Comparison of ENCODE assay signal across 1 cellular context in genomic region chr11:65662247-65662801, GRCh38.
TF ChIP-seq lines count a peak whose summit lies in the region.

No MANE protein-coding gene starts in this region.

TF ChIP-seq in A549, 52 proteins besides CTCF, POLR2A, EP300 and RAD21 (continued from another document):
- TF ChIP-seq USF2 (IDR thresholded peaks at IDR 0.05) (no peak), NFE2L2 (conservative IDR thresholded peaks at IDR 0.05; ENCODE audit: low read length) (no peak), ZC3H11A (IDR thresholded peaks at IDR 0.05) (no peak), FOSL2 (IDR thresholded peaks at IDR 0.05) (no peak), FOSL2 (CRISPR knock-in tag; IDR thresholded peaks at IDR 0.05) (no peak), RARB (CRISPR knock-in tag; IDR thresholded peaks at IDR 0.05) (no peak), REST (IDR thresholded peaks at IDR 0.05) (no peak)
TF ChIP-seq in A549: peak in this region for 0.
